In genomic region chr20:25489221-25489863, GRCh38 we compare ENCODE assay signal across 24 cellular contexts.
"Had no signal": no experiment of that assay in that cellular context is flagged by ENCODE, and none has a peak within 500 bp of the region (broad histone marks: within the 10 kb centered on the region; RNA-seq: fewer than 3 reads in every experiment).

No MANE protein-coding gene starts in this region.

- H3K9me3 Mint-ChIP-seq: activated B cell treated with CpG ODN at 0.5 μM for 24 hours; activated CD4-positive, alpha-beta memory T cell treated with anti-CD3 and anti-CD28 coated beads, Interleukin-2, amount 10 ng/mL, durations not matched to agents 7 days and 5 days; activated naive CD8-positive, alpha-beta T cell treated with anti-CD3 and anti-CD28 coated beads for 36 hours; nephron; T-cell had no signal

- H3K4me1 ChIP-seq: body of pancreas, lower lobe of right lung, prostate gland, tibial artery, uterus had no signal

- H3K27ac Mint-ChIP-seq: activated B cell treated with CpG ODN at 0.5 μM for 24 hours; activated CD4-positive, alpha-beta memory T cell treated with anti-CD3 and anti-CD28 coated beads, Interleukin-2, amount 10 ng/mL, durations not matched to agents 7 days and 5 days; activated CD8-positive, alpha-beta memory T cell treated with anti-CD3 and anti-CD28 coated beads, Interleukin-2, amount 10 ng/mL, durations not matched to agents 7 days and 5 days; activated naive CD8-positive, alpha-beta T cell treated with anti-CD3 and anti-CD28 coated beads for 36 hours; nephron; T-cell had no signal

- H3K36me3 ChIP-seq: prostate gland, right atrium auricular region, uterus had no signal

- H3K9me3 ChIP-seq: body of pancreas, lower lobe of right lung, prostate gland, right atrium auricular region, tibial artery, uterus had no signal

- H3K27me3 Mint-ChIP-seq: activated B cell treated with CpG ODN at 0.5 μM for 24 hours; activated CD4-positive, alpha-beta memory T cell treated with anti-CD3 and anti-CD28 coated beads, Interleukin-2, amount 10 ng/mL, durations not matched to agents 7 days and 5 days; activated CD8-positive, alpha-beta memory T cell treated with anti-CD3 and anti-CD28 coated beads, Interleukin-2, amount 10 ng/mL, durations not matched to agents 7 days and 5 days; activated naive CD8-positive, alpha-beta T cell treated with anti-CD3 and anti-CD28 coated beads for 36 hours had no signal

- ATAC-seq: activated CD8-positive, alpha-beta memory T cell treated with anti-CD3 and anti-CD28 coated beads, Interleukin-2, amount 10 ng/mL, durations not matched to agents 7 days and 5 days; body of pancreas; left colon; lower lobe of right lung; T-cell had no signal

- H3K4me3 ChIP-seq: body of pancreas, dorsolateral prefrontal cortex, lower lobe of right lung, prostate gland, right atrium auricular region, tibial artery, uterus had no signal

- H3K4me3 Mint-ChIP-seq: activated B cell treated with CpG ODN at 0.5 μM for 24 hours; activated CD4-positive, alpha-beta memory T cell treated with anti-CD3 and anti-CD28 coated beads, Interleukin-2, amount 10 ng/mL, durations not matched to agents 7 days and 5 days; activated CD8-positive, alpha-beta memory T cell treated with anti-CD3 and anti-CD28 coated beads, Interleukin-2, amount 10 ng/mL, durations not matched to agents 7 days and 5 days; activated naive CD8-positive, alpha-beta T cell treated with anti-CD3 and anti-CD28 coated beads for 36 hours; nephron; T-cell had no signal

- H3K27me3 ChIP-seq: body of pancreas, dorsolateral prefrontal cortex, right atrium auricular region, tibial artery, uterus had no signal

- DNase-seq: activated B cell treated with CpG ODN at 0.5 μM for 24 hours; activated CD4-positive, alpha-beta memory T cell treated with anti-CD3 and anti-CD28 coated beads, Interleukin-2, amount 10 ng/mL, durations not matched to agents 7 days and 5 days; activated CD4-positive, alpha-beta T cell treated with anti-CD3 and anti-CD28 coated beads for 48 hours; activated CD8-positive, alpha-beta memory T cell treated with anti-CD3 and anti-CD28 coated beads, Interleukin-2, amount 10 ng/mL, durations not matched to agents 7 days and 5 days; activated naive CD4-positive, alpha-beta T cell; activated naive CD8-positive, alpha-beta T cell treated with anti-CD3 and anti-CD28 coated beads for 36 hours; amygdala; body of pancreas; foreskin melanocyte; glutamatergic neuron; hypothalamus; left colon; lower lobe of right lung; occipital lobe; stimulated activated CD4-positive, alpha-beta T cell treated with anti-CD3 and anti-CD28 coated beads, Interleukin-2, amount 100 ng/mL, for 24 hours; stimulated activated naive CD4-positive, alpha-beta T cell treated with Interleukin-2 at 50 U/mL for 16 hours; T-cell; tibial artery; uterus had no signal

- H3K36me3 Mint-ChIP-seq: activated CD8-positive, alpha-beta memory T cell treated with anti-CD3 and anti-CD28 coated beads, Interleukin-2, amount 10 ng/mL, durations not matched to agents 7 days and 5 days; activated naive CD8-positive, alpha-beta T cell treated with anti-CD3 and anti-CD28 coated beads for 36 hours; T-cell had no signal

- H3K27ac ChIP-seq: body of pancreas, dorsolateral prefrontal cortex, lower lobe of right lung, prostate gland, right atrium auricular region, tibial artery, uterus had no signal

- FAIRE-seq: colon had no signal
